Comparison of ENCODE assay signal across 12 cellular contexts in the genomic region with DNA sequence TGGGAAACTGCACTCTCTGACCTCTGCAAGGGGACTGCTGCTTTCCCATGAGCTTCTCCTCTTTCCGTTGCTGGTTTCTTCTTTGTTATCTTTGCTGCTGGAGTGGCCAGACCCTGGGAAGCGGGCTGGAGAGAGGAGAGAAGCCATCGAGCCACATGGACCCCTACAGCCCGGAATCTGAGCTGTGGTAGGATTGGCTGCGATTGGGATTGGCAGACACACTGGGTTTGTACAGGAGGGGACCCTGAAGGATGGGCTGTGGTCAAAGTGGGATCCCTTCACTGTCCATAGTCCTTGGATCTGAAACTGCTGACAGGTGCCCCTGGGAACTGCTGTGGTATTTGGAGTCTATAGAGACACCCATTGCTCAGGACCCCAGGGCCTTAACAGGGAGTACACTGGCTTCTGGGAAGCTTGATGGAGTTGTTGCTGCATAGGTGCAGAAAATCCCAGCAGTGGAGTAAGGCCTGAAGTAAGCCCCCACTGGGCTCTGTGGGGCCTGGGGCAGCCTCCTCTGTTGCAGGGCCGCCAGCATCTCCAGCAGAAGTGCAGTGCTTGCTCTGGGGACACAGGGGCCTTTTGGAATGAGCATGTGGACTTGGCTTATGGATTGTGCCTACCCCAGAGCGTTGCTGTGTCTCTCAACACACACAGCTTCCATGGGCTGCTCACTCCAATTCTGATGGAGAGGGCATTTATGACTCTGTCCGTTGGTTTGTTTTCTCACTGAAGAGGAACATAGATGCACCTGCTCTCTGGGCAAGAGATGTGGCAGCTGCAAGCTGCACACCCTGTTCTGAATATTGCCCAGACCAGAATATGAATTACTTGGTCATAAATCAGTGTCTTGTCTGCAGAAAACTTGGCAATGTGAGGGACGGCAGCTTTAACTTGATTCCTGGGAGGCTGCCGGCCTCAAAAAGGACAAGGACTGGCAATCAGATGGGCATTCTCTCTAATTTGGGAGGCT. TPM values are rescaled to one million over a fixed set of nuclear protein-coding genes. Genes with fewer than 3 reads are reported as not detected.
DNase-seq lines count a peak whose midpoint lies in the region; ATAC-seq lines count a peak whose summit lies in the region.
"Had no signal": no experiment of that assay in that cellular context is flagged by ENCODE, and none has a peak within 500 bp of the region (broad histone marks: within the 10 kb centered on the region; RNA-seq: fewer than 3 reads in every experiment).

No MANE protein-coding gene starts in this region.

- no peaks in the 10 kb centered on the region for H3K27me3 Mint-ChIP-seq in T-helper 17 cell

- no peaks in the 10 kb centered on the region for H3K36me3 Mint-ChIP-seq in T-helper 17 cell (ENCODE audit: low read depth)

- peak overlapping the region; percentile 74 for H3K27ac Mint-ChIP-seq in T-helper 17 cell

- H3K4me3 Mint-ChIP-seq in T-helper 17 cell: no peak overlapping the region
- H3K4me3 Mint-ChIP-seq: T-helper 1 cell treated with Interleukin-12 subunit alpha and Interleukin-12 subunit beta and Interleukin-4 antibody, amounts not matched to agents 30 μg/mL and 1 μg/mL, for 36 hours had no signal

- H3K9me3 ChIP-seq in T-helper 17 cell (ENCODE audit: control insufficient read depth, low read length, poor library complexity, severe bottlenecking): no peaks in the 10 kb centered on the region

- DNase-seq in NCI-H1436 (lab: John Stamatoyannopoulos, UW) (peak; percentile 33), NCI-H1436 treated with DMSO at 0.1 percent for 48 hours (lab: John Stamatoyannopoulos, UW) (no peak), NCI-H146 (lab: John Stamatoyannopoulos, UW) (peak; percentile 23), T-helper 17 cell (no peak), pons (ENCODE audit: low spot score) (peak; percentile 59), inferior parietal cortex (ENCODE audit: extremely low spot score) (no peak)
- DNase-seq: erythroblast, IMR-90, small intestine had no signal

- no peak for ATAC-seq in T-helper 17 cell
- ATAC-seq in HG02885 (IDR thresholded peaks at IDR 0.05; ENCODE audit: poor library complexity, unreplicated experiment): no peak
- ATAC-seq in HG02763 (IDR thresholded peaks at IDR 0.05; ENCODE audit: unreplicated experiment): no peak

- peaks cover 58% of the 10 kb centered on the region for H3K4me1 Mint-ChIP-seq in T-helper 17 cell

RNA-seq across cellular contexts. Expression of gene BCR, which starts 32.0 kb away (rescaled TPM):
- 10 to 100 TPM; 91.8 to 93.2 TPM for total RNA-seq in T-helper 17 cell

Comparison
In these comparisons a context has a peak if more than half of its experiments do, and no peak if none do; other contexts are left out.
1. DNase-seq: peak in NCI-H1436 (single experiment), NCI-H146 (single experiment) and pons (single experiment); none in NCI-H1436 treated with DMSO at 0.1 percent for 48 hours (single experiment), T-helper 17 cell (0 of 3) and inferior parietal cortex (single experiment).